Comparison of ENCODE assay signal across 8 cellular contexts in genomic region chr11:46347637-46348311, GRCh38. TPM values are rescaled to one million over a fixed set of nuclear protein-coding genes. Genes with fewer than 3 reads are reported as not detected.
DNase-seq lines count a peak whose midpoint lies in the region; ATAC-seq, FAIRE-seq and TF ChIP-seq lines count a peak whose summit lies in the region.

No MANE protein-coding gene starts in this region.

- POLR2A ChIA-PET in A673 (lab: Charles Lee; ENCODE audit: low non-redundant PET) = no interaction called here

- CTCF ChIA-PET in A673 (lab: Charles Lee) = interaction anchor here (0.6 to 1.2 kb wide), 12 partner anchors 9 to 104 kb away, joined by 3 to 6 read pairs (median 4); no protein-coding TSS in a partner anchor

- peaks cover 38% of the 10 kb centered on the region for H3K4me1 Mint-ChIP-seq in osteocyte (ENCODE audit: unreplicated experiment)

- peaks cover 4% of the 10 kb centered on the region for H3K27me3 Mint-ChIP-seq in osteocyte (ENCODE audit: unreplicated experiment)

- H3K4me3 ChIP-seq in A673 (ENCODE audit: low read depth, low read length, poor library complexity, severe bottlenecking) = peak overlapping the region; percentile 71
- H3K4me3 ChIP-seq in WI38 (ENCODE audit: low read depth, low read length) = peak overlapping the region; percentile 87
- peak overlapping the region; percentile 90 to 94 (median 92) for H3K4me3 ChIP-seq in esophagus muscularis mucosa

- H3K9me3 Mint-ChIP-seq in osteocyte (ENCODE audit: unreplicated experiment) = no peaks in the 10 kb centered on the region

- peak overlapping the region; percentile 76 for H3K27ac ChIP-seq in A673 (ENCODE audit: low read depth, low read length, poor library complexity, severe bottlenecking)
- H3K27ac ChIP-seq in esophagus muscularis mucosa (replicated peaks in 1 of 4) = peak overlapping the region; percentile 72 to 77 (median 76)

- BruUV-seq in A673 (replicated peaks; lab: Mats Ljungman, UMichigan) = no TSS peak

- H3K36me3 Mint-ChIP-seq in osteocyte (ENCODE audit: unreplicated experiment) = no peaks in the 10 kb centered on the region

- intact Hi-C loops in A673 (cut with micrococcal nuclease; ENCODE audit: unreplicated experiment) (loop anchor here (10.0 kb wide), 1 partner anchor 833 kb away; no protein-coding TSS in a partner anchor), esophagus muscularis mucosa (cut with DNase I) (no loop called here)

- TF ChIP-seq POLR2A in esophagus muscularis mucosa (IDR thresholded peaks at IDR 0.05; ENCODE audit: low read depth) = no peak

- no peak for FAIRE-seq in D721Med (lab: Jason Lieb, UNC)

- TF ChIP-seq EP300 in esophagus muscularis mucosa (IDR thresholded peaks at IDR 0.05) = no peak

- ATAC-seq in GM21619 (IDR thresholded peaks at IDR 0.05; ENCODE audit: unreplicated experiment) = peak; percentile 1

- H3K36me3 ChIP-seq in A673 (ENCODE audit: insufficient read depth, low read length, poor library complexity, severe bottlenecking) (peaks cover 2% of the 10 kb centered on the region), esophagus muscularis mucosa (peaks cover 0 to 3% (median 0%) of the 10 kb centered on the region in 4 donors)

- peak overlapping the region; percentile 75 for H3K4me3 Mint-ChIP-seq in osteocyte (ENCODE audit: unreplicated experiment)

- H3K27ac Mint-ChIP-seq in osteocyte (ENCODE audit: unreplicated experiment) = peak overlapping the region; percentile 41

- H3K4me1 ChIP-seq in A673 (ENCODE audit: insufficient read depth, low read length, poor library complexity, severe bottlenecking) (peaks cover 50% of the 10 kb centered on the region), esophagus muscularis mucosa (peaks cover 55 to 74% (median 62%) of the 10 kb centered on the region in 4 donors)

- H3K27me3 ChIP-seq in A673 (replicated peaks; ENCODE audit: insufficient read depth, low read depth, low read length, poor library complexity) (no peaks in the 10 kb centered on the region), esophagus muscularis mucosa (no peaks in the 10 kb centered on the region)

- no peak for TF ChIP-seq CTCF in A673 (conservative IDR thresholded peaks at IDR 0.05; ENCODE audit: low read depth, low read length)
- no peak for TF ChIP-seq CTCF in WI38 (IDR thresholded peaks at IDR 0.05; ENCODE audit: low read depth, low read length)
- no peak for TF ChIP-seq CTCF in esophagus muscularis mucosa (IDR thresholded peaks at IDR 0.05)
- TF ChIP-seq CTCF in osteocyte (IDR thresholded peaks at IDR 0.05) = no peak
- no peak for TF ChIP-seq CTCF in D721Med (IDR thresholded peaks at IDR 0.05; ENCODE audit: insufficient read depth, missing control alignments)

- no peak for DNase-seq in A673 (ENCODE audit: low spot score)
- no peak for DNase-seq in esophagus muscularis mucosa (ENCODE audit: extremely low spot score)
- DNase-seq in osteocyte (ENCODE audit: extremely low spot score, unreplicated experiment) = no peak
- DNase-seq in superior temporal gyrus (ENCODE audit: extremely low spot score) = no peak
- DNase-seq in D721Med (ENCODE audit: insufficient read length, low spot score) = no peak
- no peak for DNase-seq in GM19238 (ENCODE audit: insufficient read length, low spot score)

- H3K9me3 ChIP-seq in A673 (ENCODE audit: low read depth, low read length, poor library complexity, severe bottlenecking) = no peaks in the 10 kb centered on the region
- H3K9me3 ChIP-seq in esophagus muscularis mucosa = no peaks in the 10 kb centered on the region

- 26% methylated on average over 4 of the region's 63 CpGs for WGBS in esophagus muscularis mucosa

RNA-seq across cellular contexts. Expression of gene DGKZ, which starts 0.5 kb away (rescaled TPM):
- 139 and 145 TPM in 2 replicates for total RNA-seq in A673 (2021)
- 10 to 100 TPM; 39.4 to 85.8 (median 55.4) TPM for total RNA-seq in esophagus muscularis mucosa
- 48.6 and 49.9 TPM in 2 replicates for total RNA-seq in osteocyte

RNA-seq across cellular contexts. Expression of gene MDK, which starts 33.7 kb away (rescaled TPM):
- 252 and 397 TPM in 2 replicates for total RNA-seq in A673 (2021)
- 10 to 100 TPM in 3 of 4 donors, 1 to 10 TPM in 1; 1.2 to 12.8 (median 11.8) TPM for total RNA-seq in esophagus muscularis mucosa
- total RNA-seq in osteocyte = 163 and 171 TPM in 2 replicates

RNA-seq across cellular contexts. Expression of gene CHRM4, which starts 43.8 kb away (rescaled TPM):
- total RNA-seq in A673 (2021) = 0.68 TPM in 1 of 2 replicates, not detected in the other
- total RNA-seq in esophagus muscularis mucosa = 1 to 10 TPM in 2 of 4 donors, under 1 TPM in 2; 0.34 to 1.5 (median 1.0) TPM
- 0.21 TPM in 1 of 2 replicates, not detected in the other for total RNA-seq in osteocyte

Comparison
In these comparisons a context has a peak if more than half of its experiments do, and no peak if none do; other contexts are left out.
1. RNA of gene MDK, which starts 33.7 kb away (total RNA-seq): 252 to 397 TPM in A673 and 163 to 171 TPM in osteocyte; 1.2 to 12.8 TPM in esophagus muscularis mucosa; every median in the first group is over 10 times any median in the second.
2. Peak in every context shown above with its lines, with median percentiles within 50 percentile points of each other: H3K4me3 ChIP-seq.